In the genomic region with DNA sequence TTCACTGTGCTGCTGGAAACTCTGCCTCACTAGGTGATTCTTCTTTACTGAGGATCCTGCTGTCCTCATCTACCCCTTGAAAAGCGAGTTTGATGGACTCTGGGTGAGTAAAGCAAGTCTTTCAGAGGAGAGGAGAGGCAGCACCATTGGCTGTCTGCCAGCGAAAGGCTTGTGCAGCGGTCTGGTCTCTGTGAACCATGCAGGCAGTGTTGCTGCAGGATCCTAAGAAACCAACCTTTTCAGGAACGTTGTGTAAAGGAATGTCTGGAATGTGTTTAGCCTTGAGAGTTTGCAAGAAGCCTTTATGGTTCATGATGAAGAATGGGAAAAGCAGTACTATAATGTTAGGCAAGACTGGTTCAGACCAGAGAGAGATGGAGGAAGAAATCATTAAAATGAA, we compare ENCODE assay signal across 8 cellular contexts. TPM values are rescaled to one million over a fixed set of nuclear protein-coding genes. Genes with fewer than 3 reads are reported as not detected.
DNase-seq lines count a peak whose midpoint lies in the region; ATAC-seq and TF ChIP-seq lines count a peak whose summit lies in the region.
"Not testable (repeated sequence)": the region's sequence is repeated elsewhere in the genome, so short reads cannot be mapped to it uniquely, and the experiment has no call there.

No MANE protein-coding gene starts in this region.

- H2AFZ ChIP-seq in DND-41 (ENCODE audit: low read depth, low read length); IMR-90 (replicated peaks; ENCODE audit: low read length, poor library complexity); SK-N-SH (ENCODE audit: low read depth): not testable (repeated sequence)

- H3K56ac ChIP-seq in IMR-90 (ENCODE audit: extremely low read depth, insufficient read depth, low read length) = not testable (repeated sequence)

- H3K4ac ChIP-seq in IMR-90 (ENCODE audit: low read depth, low read length) = peak overlapping the region; percentile 70; the same call in 1 of the 2 replicates

- CTCF ChIA-PET in IMR-90 (lab: Yijun Ruan, JAX); SK-N-SH (lab: Yijun Ruan, JAX): not testable (repeated sequence)

- H3K4me2 ChIP-seq in DND-41 (ENCODE audit: insufficient read depth, low read length) = not testable (repeated sequence)
- H3K4me2 ChIP-seq in IMR-90 (ENCODE audit: low read depth, low read length) (peak overlapping the region; percentile 64; the same call in 1 of the 2 replicates), SK-N-SH (peak overlapping the region; percentile 34; the same call in 1 of the 2 replicates)

- not testable (repeated sequence) for H3K36me3 ChIP-seq in DND-41 (ENCODE audit: insufficient read depth, low read length); IMR-90 (ENCODE audit: control insufficient read depth, insufficient read depth, low read length); SK-N-SH (replicated peaks in 1 of 2; ENCODE audit: control insufficient read depth in 1 of 2, insufficient read depth in 2 of 2, low read length in 1 of 2); right lobe of liver

- not testable (repeated sequence) for H4K5ac ChIP-seq in IMR-90 (ENCODE audit: low read depth, low read length)

- ATAC-seq in DND-41 (ENCODE audit: insufficient read depth, low read depth) = not testable (repeated sequence)
- ATAC-seq in IMR-90 (ENCODE audit: low read depth) (peak; percentile 57), right lobe of liver (peak in 3 of 4 donors; percentile 19 to 25 (median 25))

- not testable (repeated sequence) for H3K79me2 ChIP-seq in DND-41 (ENCODE audit: insufficient read depth, low read length)
- peaks cover 34% of the 10 kb centered on the region; the same call in 1 of the 2 replicates for H3K79me2 ChIP-seq in SK-N-SH (ENCODE audit: insufficient read depth)

- peak overlapping the region; percentile 64; the same call in 1 of the 2 replicates for H2BK120ac ChIP-seq in IMR-90 (ENCODE audit: low read depth, low read length)

- peak overlapping the region; percentile 72 for H2BK5ac ChIP-seq in IMR-90 (ENCODE audit: low read depth, low read length, poor library complexity, severe bottlenecking)

- in situ Hi-C loops in IMR-90 (cut with MboI; ENCODE audit: low sequenced_read_pairs) = not testable (repeated sequence)

- H3K27me3 ChIP-seq in DND-41 (ENCODE audit: insufficient read depth, low read length, poor library complexity); IMR-90 (ENCODE audit: control insufficient read depth, insufficient read depth, low read length); SK-N-SH (ENCODE audit: insufficient read depth); right lobe of liver: not testable (repeated sequence)

- H2BK15ac ChIP-seq in IMR-90 (ENCODE audit: low read depth, low read length) = peak overlapping the region; percentile 45; the same call in 2 of the 3 replicates

- WGBS in IMR-90 (ENCODE audit: extremely low coverage in 2 of 2, insufficient read length in 1 of 2), 2 experiments = 0% methylated on average over 2 of the region's 4 CpGs; no CpG with 5 or more reads in 1 of the 2 experiments
- WGBS in SK-N-SH (ENCODE audit: low lambda C conversion rate) = 5% methylated on average over 4 of the region's 4 CpGs
- 22% methylated on average over 4 of the region's 4 CpGs for WGBS in right lobe of liver (ENCODE audit: insufficient coverage, low coverage, low lambda C conversion rate, missing lambda C conversion rate)

- H3F3A ChIP-seq in SK-N-SH (replicated peaks; ENCODE audit: insufficient read depth) = peaks cover 27% of the 10 kb centered on the region

- not testable (repeated sequence) for H4K91ac ChIP-seq in IMR-90 (ENCODE audit: insufficient read depth, low read depth, low read length)

- TF ChIP-seq POLR2A in IMR-90 (IDR thresholded peaks at IDR 0.05; ENCODE audit: low read depth, low read length); right lobe of liver (IDR thresholded peaks at IDR 0.05): not testable (repeated sequence)

- not testable (repeated sequence) for TF ChIP-seq EP300 in SK-N-SH (IDR thresholded peaks at IDR 0.05; ENCODE audit: borderline replicate concordance in 1 of 2, low read depth in 1 of 2, low read length in 1 of 2)

- H3K9me1 ChIP-seq in IMR-90 (ENCODE audit: insufficient read depth, low read length) = not testable (repeated sequence)

- not testable (repeated sequence) for TF ChIP-seq RAD21 in IMR-90 (IDR thresholded peaks at IDR 0.05; ENCODE audit: low read length); SK-N-SH (IDR thresholded peaks at IDR 0.05; ENCODE audit: low read length)

- H3K23ac ChIP-seq in IMR-90 (ENCODE audit: low read depth, low read length) = peak overlapping the region; percentile 85; the same call in 1 of the 2 replicates

- dilution Hi-C loops in IMR-90 (cut with HindIII; ENCODE audit: low sequenced_read_pairs, unreplicated experiment) = not testable (repeated sequence)

- H4K20me1 ChIP-seq in DND-41 (ENCODE audit: insufficient read depth, low read length); SK-N-SH (ENCODE audit: insufficient read depth): not testable (repeated sequence)
- H4K20me1 ChIP-seq in IMR-90 (ENCODE audit: insufficient read depth, low read length) = peaks cover 14% of the 10 kb centered on the region

- not testable (repeated sequence) for H3K4me1 ChIP-seq in DND-41 (ENCODE audit: insufficient read depth, low read length); IMR-90 (ENCODE audit: control insufficient read depth, insufficient read depth, low read length); SK-N-SH (ENCODE audit: control insufficient read depth in 1 of 2, insufficient read depth in 2 of 2, low read depth in 1 of 2, low read length in 1 of 2); right lobe of liver

- H3K18ac ChIP-seq in IMR-90 (ENCODE audit: low read depth, low read length) = not testable (repeated sequence)

- not testable (repeated sequence) for H3K9me2 ChIP-seq in SK-N-SH

- not testable (repeated sequence) for H3K9me3 ChIP-seq in DND-41 (ENCODE audit: insufficient read depth, low read length, severe bottlenecking); IMR-90 (ENCODE audit: control insufficient read depth, insufficient read depth, low read length); SK-N-SH; right lobe of liver

- H3K4me3 ChIP-seq in DND-41 (ENCODE audit: low read depth in 1 of 2, low read length in 2 of 2); IMR-90 (ENCODE audit: insufficient read depth, low read depth, low read length); SK-N-SH (ENCODE audit: low read depth in 2 of 2, low read length in 1 of 2); choroid plexus epithelial cell (ENCODE audit: low read depth, low read length); right lobe of liver: not testable (repeated sequence)

- not testable (repeated sequence) for BruUV-seq in IMR-90 (replicated peaks; lab: Mats Ljungman, UMichigan)

- POLR2A ChIA-PET in IMR-90 (lab: Charles Lee; ENCODE audit: unreplicated experiment); SK-N-SH (lab: Yijun Ruan, JAX): not testable (repeated sequence)

- not testable (repeated sequence) for H2AK9ac ChIP-seq in IMR-90 (replicated peaks; ENCODE audit: low read depth, low read length, poor library complexity)

- H3K27ac ChIP-seq in DND-41 (ENCODE audit: low read length); IMR-90 (ENCODE audit: insufficient read depth, low read length); right lobe of liver: not testable (repeated sequence)
- peak overlapping the region; percentile 58 to 97; a peak in 3 of 4 replicates for H3K27ac ChIP-seq in SK-N-SH (ENCODE audit: low read depth in 2 of 2, low read length in 1 of 2)

- H3K79me1 ChIP-seq in IMR-90 (ENCODE audit: low read depth in 1 of 2, low read length in 2 of 2) = peaks cover 0 to 13% of the 10 kb centered on the region in 2 experiments; a peak in 3 of 4 replicates

- DNase-seq in DND-41 (peak; percentile 5), IMR-90 (peak; percentile 88), choroid plexus epithelial cell (ENCODE audit: low read depth) (peak; percentile 96), glomerular visceral epithelial cell (ENCODE audit: extremely low spot score) (peak; percentile 97), right lobe of liver (peak; percentile 32 to 60 (median 46)), posterior vena cava (ENCODE audit: low spot score) (peak; percentile 85), ureter (ENCODE audit: low spot score) (peak; percentile 50)
- not testable (repeated sequence) for DNase-seq in SK-N-SH

- H3K9ac ChIP-seq in DND-41 (ENCODE audit: low read depth, low read length); IMR-90 (ENCODE audit: low read depth, low read length): not testable (repeated sequence)
- peak overlapping the region; percentile 69 for H3K9ac ChIP-seq in SK-N-SH

- H4K8ac ChIP-seq in IMR-90 (ENCODE audit: low read depth in 2 of 2, low read length in 2 of 2) = peak overlapping the region in 1 of 2 experiments; percentile 59; a peak in 1 of 4 replicates

- intact Hi-C loops in IMR-90 (cut with micrococcal nuclease); right lobe of liver (cut with DNase I): not testable (repeated sequence)
- intact Hi-C loops in posterior vena cava (cut with DNase I) = loop anchor here in 1 of 2 donors (10.0 kb wide), 1 partner anchor 48 kb away; no protein-coding TSS in a partner anchor

- TF ChIP-seq CTCF in DND-41 (IDR thresholded peaks at IDR 0.05; ENCODE audit: borderline replicate concordance, extremely low read depth, low read length, poor library complexity, severe bottlenecking); IMR-90 (conservative IDR thresholded peaks at IDR 0.05; ENCODE audit: low read depth, low read length); SK-N-SH (IDR thresholded peaks at IDR 0.05); choroid plexus epithelial cell (conservative IDR thresholded peaks at IDR 0.05; ENCODE audit: low read depth, low read length); right lobe of liver (IDR thresholded peaks at IDR 0.05): not testable (repeated sequence)

- peak overlapping the region; percentile 97 for H3K14ac ChIP-seq in IMR-90 (replicated peaks; ENCODE audit: low read depth, low read length)

- H2BK20ac ChIP-seq in IMR-90 (ENCODE audit: low read depth, low read length) = peak overlapping the region; percentile 87; the same call in 1 of the 2 replicates

- H2AK5ac ChIP-seq in IMR-90 (ENCODE audit: low read depth, low read length) = peak overlapping the region; percentile 66; the same call in 1 of the 2 replicates

RNA-seq across cellular contexts. Expression of a gene that starts 53.4 kb away (rescaled TPM):
- total RNA-seq in IMR-90 (2012; rRNA removed) = 76.9 and 90.3 TPM in 2 replicates
- 819 and 905 TPM in 2 replicates for polyA plus RNA-seq in IMR-90 (2012; rRNA removed)
- polyA plus RNA-seq in IMR-90 (2012; cell fraction: cytosol; rRNA removed) = 700 and 814 TPM in 2 replicates
- polyA plus RNA-seq in IMR-90 (2012; cell fraction: nucleus; rRNA removed; ENCODE audit: low replicate concordance) = 1,179 and 1,372 TPM in 2 replicates
- 363 and 543 TPM in 2 replicates for polyA plus RNA-seq in SK-N-SH (2012; rRNA removed)
- 493 and 569 TPM in 2 replicates for polyA plus RNA-seq in SK-N-SH (2012; cell fraction: cytosol; rRNA removed)
- 806 and 1,198 TPM in 2 replicates for polyA plus RNA-seq in SK-N-SH (2012; cell fraction: nucleus; rRNA removed)
- total RNA-seq in right lobe of liver = 10 to 100 TPM in 5 of 6 experiments, 1 to 10 TPM in 1; 6.7 to 62.4 (median 47.8) TPM
- total RNA-seq in posterior vena cava = 100 to 1,000 TPM; 289 to 751 TPM
- 25.5 TPM for total RNA-seq in ureter
